Comparison of ENCODE assay signal across 8 cellular contexts in genomic region chr14:104795468-104795780, GRCh38. TPM values are rescaled to one million over a fixed set of nuclear protein-coding genes. Genes with fewer than 3 reads are reported as not detected.
DNase-seq lines count a peak whose midpoint lies in the region; ATAC-seq and TF ChIP-seq lines count a peak whose summit lies in the region.

TSS of gene AKT1 (minus strand) at chr14:104795748. CDS start at chr14:104792643, 3,105 bp downstream.

- peak within 1 kb of the TSS; percentile 89 to 95 (median 93) for H3K4me3 Mint-ChIP-seq in brain

- TF ChIP-seq CTCF in brain (conservative IDR thresholded peaks at IDR 0.05) (no peak), subcutaneous adipose tissue (IDR thresholded peaks at IDR 0.05; ENCODE audit: low read depth) (no peak)

- H3K4me1 Mint-ChIP-seq in brain, result peaks cover 61% of the 10 kb centered on the region

- peaks cover 0 to 4% (median 0%) of the 10 kb centered on the region in 5 experiments for H3K9me3 Mint-ChIP-seq in brain

- DNase-seq in G401 (ENCODE audit: low spot score), result no peak
- DNase-seq in HT-29 (ENCODE audit: low spot score), result no peak
- no peak for DNase-seq in left colon
- no peak for DNase-seq in retina
- DNase-seq in NCI-H1694 (lab: John Stamatoyannopoulos, UW), result no peak
- no peak for DNase-seq in activated CD4-positive, alpha-beta T cell treated with anti-CD3 and anti-CD28 coated beads, Interleukin-2, amount 50 U/mL, for 4 hours

- in situ Hi-C loops in G401 (cut with HindIII; ENCODE audit: low sequenced_read_pairs), result no loop called here

- intact Hi-C loops in left colon (cut with DNase I, micrococcal nuclease), result no loop called here

- ATAC-seq in left colon, result no peak

- peaks cover 24% of the 10 kb centered on the region for H3K27me3 Mint-ChIP-seq in brain

- H3K36me3 Mint-ChIP-seq in brain, result peaks cover 4% of the 10 kb centered on the region

- peak within 1 kb of the TSS; percentile 89 to 96 (median 95) for H3K27ac Mint-ChIP-seq in brain

RNA-seq across cellular contexts. Expression of gene AKT1, which starts in this region (rescaled TPM):
- 220 and 224 TPM in 2 replicates for total RNA-seq in G401 (2014; rRNA removed; shearing (Covaris generic))
- 161 and 168 TPM in 2 replicates for total RNA-seq in HT-29 (2014; rRNA removed; shearing (Covaris generic))
- polyA plus RNA-seq in brain (ENCODE audit: insufficient read depth, low read depth, low replicate concordance), result 192 TPM
- total RNA-seq in left colon (100 to 1,000 TPM; 132 to 135 TPM), subcutaneous adipose tissue (100 to 1,000 TPM in 3 of 4 donors, 10 to 100 TPM in 1; 70.9 to 264 (median 110) TPM)
